In genomic region chr16:56317998-56318912, GRCh38 we compare ENCODE assay signal across 8 cellular contexts.
A peak's percentile ranks its signal among the peaks of the same experiment; 100 is the strongest.
DNase-seq lines count a peak whose midpoint lies in the region; ATAC-seq and TF ChIP-seq lines count a peak whose summit lies in the region.

No MANE protein-coding gene starts in this region.

- H3K4me3 ChIP-seq in ACC112 (ENCODE audit: low read depth, low read length) (no peak overlapping the region), coronary artery (peak overlapping the region; percentile 67)

- H3K4me1 ChIP-seq in ACC112 (ENCODE audit: control insufficient read depth, insufficient read depth, low read length, unreplicated experiment) = no peaks in the 10 kb centered on the region

- intact Hi-C loops in left colon (cut with DNase I, micrococcal nuclease) = loop anchor here (10.0 kb wide), 2 partner anchors 273 to 373 kb away; no protein-coding TSS in a partner anchor

- ATAC-seq in GM18520 (IDR thresholded peaks at IDR 0.05; ENCODE audit: unreplicated experiment) (peak; percentile 77), HG03095 (IDR thresholded peaks at IDR 0.05; ENCODE audit: unreplicated experiment) (peak; percentile 95), left colon (peak; percentile 98)

- H3K36me3 ChIP-seq in ACC112 (ENCODE audit: insufficient read depth, low read length) = no peaks in the 10 kb centered on the region

- peak; percentile 81 for DNase-seq in NCI-H460 (ENCODE audit: extremely low read depth, low read depth)
- DNase-seq in activated CD4-positive, alpha-beta T cell treated with anti-CD3 and anti-CD28 coated beads, Interleukin-2, amount 50 U/mL, for 24 hours (ENCODE audit: low read depth in 1 of 2, low spot score in 1 of 2) = peak; percentile 70 to 71
- DNase-seq in coronary artery (ENCODE audit: low spot score) = peak; percentile 85
- peak; percentile 61 to 77 for DNase-seq in left colon
- peak; percentile 53 for DNase-seq in stimulated activated CD4-positive, alpha-beta T cell treated with anti-CD3 and anti-CD28 coated beads, Interleukin-2, amount 100 ng/mL, for 4 hours (ENCODE audit: low read depth)

- H3K27ac ChIP-seq in ACC112 (ENCODE audit: low read depth, low read length) (no peak overlapping the region), coronary artery (no peak overlapping the region)

- H2AFZ ChIP-seq in ACC112 (ENCODE audit: low read length, unreplicated experiment) = peak overlapping the region; percentile 30

- H3K79me2 ChIP-seq in ACC112 (ENCODE audit: control insufficient read depth, insufficient read depth, low read length, unreplicated experiment) = no peaks in the 10 kb centered on the region

- H3K27me3 ChIP-seq in ACC112 (ENCODE audit: insufficient read depth, low read length) = peaks cover 16% of the 10 kb centered on the region

- peak; percentile 94 for TF ChIP-seq CTCF in coronary artery (IDR thresholded peaks at IDR 0.05)
